Comparison of ENCODE assay signal across 23 cellular contexts in genomic region chr4:10691651-10692050, GRCh38. TPM values are rescaled to one million over a fixed set of nuclear protein-coding genes. Genes with fewer than 3 reads are reported as not detected.
DNase-seq lines count a peak whose midpoint lies in the region; FAIRE-seq and TF ChIP-seq lines count a peak whose summit lies in the region.
"Had no signal": no experiment of that assay in that cellular context is flagged by ENCODE, and none has a peak within 500 bp of the region (broad histone marks: within the 10 kb centered on the region; RNA-seq: fewer than 3 reads in every experiment).

No MANE protein-coding gene starts in this region.

- FAIRE-seq in urothelium cell line (lab: Jason Lieb, UNC) = no peak
- FAIRE-seq: A204.1, GM19239, H54 had no signal

- H3K36me3 Mint-ChIP-seq in activated CD4-positive, alpha-beta memory T cell treated with anti-CD3 and anti-CD28 coated beads for 36 hours = no peaks in the 10 kb centered on the region
- H3K36me3 Mint-ChIP-seq: CD4-positive, CD25-positive, alpha-beta regulatory T cell; CD8-positive, alpha-beta memory T cell had no signal

- H3K18ac ChIP-seq in mesenchymal stem cell (ENCODE audit: low read depth in 1 of 2, low read length in 2 of 2) = no peak overlapping the region

- H3K27ac Mint-ChIP-seq in activated CD4-positive, alpha-beta memory T cell treated with anti-CD3 and anti-CD28 coated beads for 36 hours = no peak overlapping the region
- H3K27ac Mint-ChIP-seq: CD4-positive, CD25-positive, alpha-beta regulatory T cell; CD8-positive, alpha-beta memory T cell; GM23338 had no signal

- CTCF ChIA-PET in activated CD4-positive, alpha-beta memory T cell treated with anti-CD3 and anti-CD28 coated beads for 36 hours (lab: Charles Lee) = no interaction called here

- no peak overlapping the region for H2AFZ ChIP-seq in mesenchymal stem cell (ENCODE audit: low read depth, low read length)

- no peak overlapping the region for H3K4ac ChIP-seq in mesenchymal stem cell (ENCODE audit: low read depth in 1 of 2, low read length in 2 of 2)

- 89% methylated on average over 2 of the region's 2 CpGs for WGBS in mesenchymal stem cell
- WGBS in sigmoid colon, 2 donors = 92% methylated on average over 2 of the region's 2 CpGs

- no peak overlapping the region for H3K4me3 Mint-ChIP-seq in activated CD4-positive, alpha-beta memory T cell treated with anti-CD3 and anti-CD28 coated beads for 36 hours
- H3K4me3 Mint-ChIP-seq: CD4-positive, CD25-positive, alpha-beta regulatory T cell; CD8-positive, alpha-beta memory T cell; GM23338 had no signal

- H2BK5ac ChIP-seq in mesenchymal stem cell (ENCODE audit: low read depth, low read length, poor library complexity, severe bottlenecking) = no peak overlapping the region

- no peak overlapping the region for H3K4me3 ChIP-seq in mesenchymal stem cell (ENCODE audit: insufficient read depth in 1 of 2, low read depth in 1 of 2, low read length in 2 of 2)
- no peak overlapping the region for H3K4me3 ChIP-seq in sigmoid colon
- H3K4me3 ChIP-seq: GM23338 had no signal

- no peaks in the 10 kb centered on the region for H3K4me1 Mint-ChIP-seq in activated CD4-positive, alpha-beta memory T cell treated with anti-CD3 and anti-CD28 coated beads for 36 hours (ENCODE audit: low read depth)
- H3K4me1 Mint-ChIP-seq: CD8-positive, alpha-beta memory T cell had no signal

- H3K14ac ChIP-seq in mesenchymal stem cell (ENCODE audit: low read length in 2 of 2) = no peak overlapping the region

- H3K9me3 Mint-ChIP-seq in activated CD4-positive, alpha-beta memory T cell treated with anti-CD3 and anti-CD28 coated beads for 36 hours = peaks cover 2% of the 10 kb centered on the region
- H3K9me3 Mint-ChIP-seq: CD4-positive, CD25-positive, alpha-beta regulatory T cell; GM23338 had no signal

- H3K27ac ChIP-seq in mesenchymal stem cell (ENCODE audit: low read length, poor library complexity, severe bottlenecking) (no peak overlapping the region), sigmoid colon (no peak overlapping the region)
- H3K27ac ChIP-seq: HL-60 had no signal

- DNase-seq in NCI-H446 treated with DMSO at 0.1 percent for 48 hours (lab: John Stamatoyannopoulos, UW) (peak; percentile 48), NCI-H69 (lab: John Stamatoyannopoulos, UW) (peak; percentile 44), mesenchymal stem cell (peak; percentile 7), sigmoid colon (no peak), urothelium cell line (ENCODE audit: low spot score) (no peak)
- DNase-seq in activated CD4-positive, alpha-beta memory T cell treated with anti-CD3 and anti-CD28 coated beads for 36 hours = no peak
- DNase-seq: ACHN; BE2C; C1 segment of cervical spinal cord; CD4-positive, CD25-positive, alpha-beta regulatory T cell; CD8-positive, alpha-beta memory T cell; COR-L47; DMS153; DMS79; GF-D8; HCEC 1CT had no signal

- intact Hi-C loops in sigmoid colon (cut with DNase I) = no loop called here
- intact Hi-C loops in activated CD4-positive, alpha-beta memory T cell treated with anti-CD3 and anti-CD28 coated beads for 36 hours (cut with micrococcal nuclease) = no loop called here

- H3K9me3 ChIP-seq in mesenchymal stem cell (ENCODE audit: control insufficient read depth, low read length) = no peaks in the 10 kb centered on the region
- no peaks in the 10 kb centered on the region for H3K9me3 ChIP-seq in sigmoid colon
- H3K9me3 ChIP-seq: BE2C had no signal

- H3K79me1 ChIP-seq in mesenchymal stem cell (replicated peaks; ENCODE audit: low read length, poor library complexity, severe bottlenecking) = no peaks in the 10 kb centered on the region

- H3K27me3 Mint-ChIP-seq in activated CD4-positive, alpha-beta memory T cell treated with anti-CD3 and anti-CD28 coated beads for 36 hours = no peaks in the 10 kb centered on the region
- H3K27me3 Mint-ChIP-seq: CD4-positive, CD25-positive, alpha-beta regulatory T cell; CD8-positive, alpha-beta memory T cell had no signal

- TF ChIP-seq CTCF in sigmoid colon (IDR thresholded peaks at IDR 0.05) = no peak

- H3K9ac ChIP-seq in mesenchymal stem cell (ENCODE audit: low read length) = no peak overlapping the region

- H4K8ac ChIP-seq in mesenchymal stem cell (ENCODE audit: low read length) = no peak overlapping the region

- H3K4me1 ChIP-seq in mesenchymal stem cell (ENCODE audit: control insufficient read depth, insufficient read depth, low read depth, low read length) = no peaks in the 10 kb centered on the region
- peaks cover 0 to 8% (median 0%) of the 10 kb centered on the region in 4 donors for H3K4me1 ChIP-seq in sigmoid colon
- H3K4me1 ChIP-seq: BE2C had no signal

- H2BK12ac ChIP-seq in mesenchymal stem cell (ENCODE audit: low read length in 2 of 2) = no peak overlapping the region

- no peaks in the 10 kb centered on the region for H3K27me3 ChIP-seq in mesenchymal stem cell (ENCODE audit: control insufficient read depth in 1 of 2, insufficient read depth in 1 of 2, low read length in 2 of 2)
- no peaks in the 10 kb centered on the region for H3K27me3 ChIP-seq in sigmoid colon
- H3K27me3 ChIP-seq: BE2C had no signal

- H2BK15ac ChIP-seq in mesenchymal stem cell (ENCODE audit: low read depth, poor library complexity, severe bottlenecking) = no peak overlapping the region

- H3K23ac ChIP-seq in mesenchymal stem cell (ENCODE audit: low read length in 2 of 2) = no peak overlapping the region

- no peak overlapping the region for H2BK120ac ChIP-seq in mesenchymal stem cell (ENCODE audit: low read depth, low read length)

- H3K36me3 ChIP-seq in mesenchymal stem cell (ENCODE audit: control insufficient read depth in 1 of 2, insufficient read depth in 2 of 2, low read depth in 1 of 2, low read length in 2 of 2) (no peaks in the 10 kb centered on the region), sigmoid colon (no peaks in the 10 kb centered on the region)
- H3K36me3 ChIP-seq: BE2C had no signal

- H2AK5ac ChIP-seq in mesenchymal stem cell (ENCODE audit: low read length, severe bottlenecking) = no peak overlapping the region

- H4K91ac ChIP-seq in mesenchymal stem cell (ENCODE audit: low read length) = no peak overlapping the region

- TF ChIP-seq EP300 in sigmoid colon (IDR thresholded peaks at IDR 0.05) = no peak

- POLR2A ChIA-PET in activated CD4-positive, alpha-beta memory T cell treated with anti-CD3 and anti-CD28 coated beads for 36 hours (lab: Charles Lee) = no interaction called here

- no peak overlapping the region for H3K4me2 ChIP-seq in mesenchymal stem cell (ENCODE audit: low read length, poor library complexity, severe bottlenecking)
- H3K4me2 ChIP-seq: GM23338 had no signal

- TF ChIP-seq POLR2A in sigmoid colon (IDR thresholded peaks at IDR 0.05) = no peak

RNA-seq across cellular contexts. Expression of gene CLNK, which starts 7.1 kb away (rescaled TPM):
- not detected for polyA plus RNA-seq in mesenchymal stem cell (2013, experiment 1 of 2)
- not detected for polyA plus RNA-seq in mesenchymal stem cell (2013, experiment 2 of 2)
- not detected for total RNA-seq in sigmoid colon
- under 1 TPM in 1 of 3 donors, not detected in 2; 0.44 TPM for polyA plus RNA-seq in sigmoid colon
- total RNA-seq in activated CD4-positive, alpha-beta memory T cell treated with anti-CD3 and anti-CD28 coated beads for 36 hours = not detected
- total RNA-seq: Daoy, GM23338, HT1080 had no signal
- polyA plus RNA-seq: CD8-positive, alpha-beta memory T cell; GM23338 had no signal

Comparison
In these comparisons a context has a peak if more than half of its experiments do, and no peak if none do; other contexts are left out.
1. DNase-seq: peak in NCI-H446 treated with DMSO at 0.1 percent for 48 hours (single experiment), NCI-H69 (single experiment) and mesenchymal stem cell (single experiment); none in sigmoid colon (single experiment), activated CD4-positive, alpha-beta memory T cell treated with anti-CD3 and anti-CD28 coated beads for 36 hours (single experiment) and urothelium cell line (single experiment).